ENCODE assay signal across 17 cellular contexts in the genomic region with DNA sequence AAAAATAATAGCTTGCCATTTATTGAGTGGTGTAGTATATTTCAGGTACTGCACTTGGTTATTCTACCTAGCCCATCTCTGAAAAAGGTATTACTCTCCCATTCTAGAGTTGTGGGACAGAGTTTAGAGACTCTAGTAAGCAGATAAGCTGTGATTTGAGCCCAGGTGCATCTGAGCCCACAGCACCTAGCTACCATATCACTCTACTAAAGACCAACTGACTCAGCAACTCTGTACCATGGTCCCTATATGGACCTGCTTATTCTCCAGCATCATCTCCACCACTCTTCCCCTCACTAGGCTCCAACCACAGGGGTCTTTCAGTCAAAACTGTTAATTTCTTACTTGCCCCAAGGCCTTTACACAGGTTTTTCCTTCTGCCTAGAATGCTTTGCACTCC.
DNase-seq lines count a peak whose midpoint lies in the region; ATAC-seq, FAIRE-seq and TF ChIP-seq lines count a peak whose summit lies in the region.
"Had no signal": no experiment of that assay in that cellular context is flagged by ENCODE, and none has a peak within 500 bp of the region (broad histone marks: within the 10 kb centered on the region; RNA-seq: fewer than 3 reads in every experiment).

No MANE protein-coding gene starts in this region.

- TF ChIP-seq POLR2A in body of pancreas (IDR thresholded peaks at IDR 0.05), result no peak
- TF ChIP-seq POLR2A in HepG2 (IDR thresholded peaks at IDR 0.05; ENCODE audit: insufficient read depth in 1 of 2, low read depth in 2 of 2, low read length in 2 of 2), result no peak

- peaks cover 58% of the 10 kb centered on the region for H3K4me1 ChIP-seq in body of pancreas
- H3K4me1 ChIP-seq in HepG2 (ENCODE audit: insufficient read depth, low read length), result no peaks in the 10 kb centered on the region
- H3K4me1 ChIP-seq: BLaER1 treated with 17β-estradiol and CSF1 and Interleukin-3, amounts not matched to agents 10 nM and 100 nM had no signal

- peak overlapping the region; percentile 65 for H3K27ac Mint-ChIP-seq in activated T-cell treated with anti-CD3 and anti-CD28 coated beads, Interleukin-2, amount 50 U/mL, for 72 hours

- no peak for DNase-seq in activated T-cell treated with anti-CD3 and anti-CD28 coated beads, Interleukin-2, amount 50 U/mL, for 72 hours
- DNase-seq in activated T-cell treated with anti-CD3 and anti-CD28 coated beads, Interleukin-2, amount 50 U/mL, for 48 hours, result no peak
- DNase-seq in body of pancreas (no peak), HepG2 (ENCODE audit: low spot score) (no peak), substantia nigra (lab: John Stamatoyannopoulos, UW) (no peak), HT-29 (ENCODE audit: low spot score) (no peak), DMS79 treated with DMSO at 0.1 percent for 48 hours (lab: John Stamatoyannopoulos, UW) (no peak)
- DNase-seq: COR-L47, HCEC 1CT, NCI-H1092, NCI-H146, NCI-H2081 treated with DMSO at 0.1 percent for 48 hours, NCI-H524 treated with DMSO at 0.1 percent for 48 hours had no signal

- H3K9me3 ChIP-seq in body of pancreas (no peaks in the 10 kb centered on the region), HepG2 (ENCODE audit: low read length) (no peaks in the 10 kb centered on the region)
- H3K9me3 ChIP-seq: BLaER1 treated with 17β-estradiol and CSF1 and Interleukin-3, amounts not matched to agents 10 nM and 100 nM had no signal

- no TSS peak for BruUV-seq in HepG2 (replicated peaks; lab: Mats Ljungman, UMichigan)

- H3K4me3 ChIP-seq in body of pancreas, result no peak overlapping the region
- no peak overlapping the region for H3K4me3 ChIP-seq in HepG2 (replicated peaks in 1 of 3; ENCODE audit: insufficient read depth in 1 of 3, low read depth in 2 of 3, low read length in 3 of 3)
- H3K4me3 ChIP-seq: BLaER1 treated with 17β-estradiol and CSF1 and Interleukin-3, amounts not matched to agents 10 nM and 100 nM had no signal

- no peaks in the 10 kb centered on the region for H3K27me3 ChIP-seq in body of pancreas
- no peaks in the 10 kb centered on the region for H3K27me3 ChIP-seq in HepG2 (ENCODE audit: control insufficient read depth in 1 of 2, insufficient read depth in 2 of 2, low read length in 2 of 2)
- H3K27me3 ChIP-seq: BLaER1 treated with 17β-estradiol and CSF1 and Interleukin-3, amounts not matched to agents 10 nM and 100 nM had no signal

- no peak for FAIRE-seq in HepG2 (lab: Jason Lieb, UNC)

- no peak for ATAC-seq in activated T-cell treated with anti-CD3 and anti-CD28 coated beads, Interleukin-2, amount 50 U/mL, for 72 hours (replicated peaks in 1 of 2)
- ATAC-seq in body of pancreas, result no peak
- no peak for ATAC-seq in HepG2
- ATAC-seq in GM19397 (IDR thresholded peaks at IDR 0.05; ENCODE audit: unreplicated experiment), result no peak
- ATAC-seq: Panc1 had no signal

- no peaks in the 10 kb centered on the region for H3K9me3 Mint-ChIP-seq in activated T-cell treated with anti-CD3 and anti-CD28 coated beads, Interleukin-2, amount 50 U/mL, for 72 hours

- no peaks in the 10 kb centered on the region for H3K36me3 ChIP-seq in body of pancreas (replicated peaks in 1 of 2; ENCODE audit: insufficient read depth in 1 of 2, low read depth in 2 of 2)
- H3K36me3 ChIP-seq in HepG2 (replicated peaks in 1 of 2; ENCODE audit: control insufficient read depth in 1 of 2, insufficient read depth in 2 of 2, low read length in 2 of 2), result no peaks in the 10 kb centered on the region
- H3K36me3 ChIP-seq: BLaER1 treated with 17β-estradiol and CSF1 and Interleukin-3, amounts not matched to agents 10 nM and 100 nM had no signal

- H3K4me1 Mint-ChIP-seq in activated T-cell treated with anti-CD3 and anti-CD28 coated beads, Interleukin-2, amount 50 U/mL, for 72 hours (ENCODE audit: low read depth), result peaks cover 40% of the 10 kb centered on the region

- H3K36me3 Mint-ChIP-seq in activated T-cell treated with anti-CD3 and anti-CD28 coated beads, Interleukin-2, amount 50 U/mL, for 72 hours (ENCODE audit: insufficient read depth in 2 of 2), result no peaks in the 10 kb centered on the region

- H3K27me3 Mint-ChIP-seq in activated T-cell treated with anti-CD3 and anti-CD28 coated beads, Interleukin-2, amount 50 U/mL, for 72 hours (ENCODE audit: low read depth), result no peaks in the 10 kb centered on the region

- intact Hi-C loops in body of pancreas (cut with DNase I) (no loop called here), HepG2 (cut with micrococcal nuclease; ENCODE audit: unreplicated experiment) (no loop called here)

- no peak overlapping the region for H2AFZ ChIP-seq in HepG2 (ENCODE audit: low read length)

- H3K9ac ChIP-seq in HepG2 (ENCODE audit: insufficient read depth, low read depth, low read length), result no peak overlapping the region
- H3K9ac ChIP-seq: BLaER1 treated with 17β-estradiol and CSF1 and Interleukin-3, amounts not matched to agents 10 nM and 100 nM; KMS-11 had no signal

- H3K4me2 ChIP-seq in HepG2 (ENCODE audit: low read depth, low read length), result no peak overlapping the region
- H3K4me2 ChIP-seq: BLaER1 treated with 17β-estradiol and CSF1 and Interleukin-3, amounts not matched to agents 10 nM and 100 nM; KMS-11 had no signal

- peaks cover 9% of the 10 kb centered on the region for H3K79me2 ChIP-seq in HepG2 (ENCODE audit: insufficient read depth, low read length)

- no peak for TF ChIP-seq RAD21 in HepG2 (CRISPR knock-in tag; IDR thresholded peaks at IDR 0.05)

- POLR2A ChIA-PET in HepG2 (lab: Yijun Ruan, JAX), result no interaction called here

- no peak overlapping the region for H3K4me3 Mint-ChIP-seq in activated T-cell treated with anti-CD3 and anti-CD28 coated beads, Interleukin-2, amount 50 U/mL, for 72 hours

- in situ Hi-C loops in HepG2 (cut with HindIII; ENCODE audit: extremely low pct_ligation_motif_present, low pct_unique_long_range_greater_than_20kb), result no loop called here

- TF ChIP-seq CTCF in body of pancreas (IDR thresholded peaks at IDR 0.05) (no peak), HepG2 (CRISPR knock-in tag; IDR thresholded peaks at IDR 0.05) (no peak)

- H3K27ac ChIP-seq in body of pancreas, result peak overlapping the region in 3 of 4 donors; percentile 9 to 14 (median 10)
- no peak overlapping the region for H3K27ac ChIP-seq in HepG2 (ENCODE audit: extremely low read length, insufficient read depth, low read length)
- H3K27ac ChIP-seq in substantia nigra (ENCODE audit: low read depth, low read length, poor library complexity, severe bottlenecking), result no peak overlapping the region
- H3K27ac ChIP-seq: BLaER1 treated with 17β-estradiol and CSF1 and Interleukin-3, amounts not matched to agents 10 nM and 100 nM; KMS-11 had no signal

- no peaks in the 10 kb centered on the region; the same call in 1 of the 2 replicates for H4K20me1 ChIP-seq in HepG2 (ENCODE audit: insufficient read depth, low read length)

- CTCF ChIA-PET in HepG2 (lab: Yijun Ruan, JAX; ENCODE audit: low intra/inter-chr PET ratio, low total read pairs), result no interaction called here

- no peak for TF ChIP-seq EP300 in HepG2 (IDR thresholded peaks at IDR 0.05; ENCODE audit: low read depth in 2 of 2, low read length in 2 of 2)
- TF ChIP-seq EP300 in HepG2 (CRISPR knock-in tag; IDR thresholded peaks at IDR 0.05; ENCODE audit: borderline replicate concordance), result no peak

TF ChIP-seq in HepG2, 621 proteins besides CTCF, POLR2A, EP300 and RAD21:
- TF ChIP-seq PAF1 (CRISPR knock-in tag; IDR thresholded peaks at IDR 0.05) (no peak), MAFK (conservative IDR thresholded peaks at IDR 0.05 in 1 of 2, IDR thresholded peaks at IDR 0.05 in 1 of 2; ENCODE audit: low read length in 2 of 2) (0 out of 4 replicates have a peak, but pooled peaks have one; percentile 8 to 23)

Comparison
In these comparisons a context has a peak if more than half of its experiments do, and no peak if none do; other contexts are left out.
1. H3K27ac ChIP-seq: peak in body of pancreas (3 of 4); none in HepG2 (single experiment) and substantia nigra (single experiment).